Comparison of ENCODE assay signal across 8 cellular contexts in the genomic region with DNA sequence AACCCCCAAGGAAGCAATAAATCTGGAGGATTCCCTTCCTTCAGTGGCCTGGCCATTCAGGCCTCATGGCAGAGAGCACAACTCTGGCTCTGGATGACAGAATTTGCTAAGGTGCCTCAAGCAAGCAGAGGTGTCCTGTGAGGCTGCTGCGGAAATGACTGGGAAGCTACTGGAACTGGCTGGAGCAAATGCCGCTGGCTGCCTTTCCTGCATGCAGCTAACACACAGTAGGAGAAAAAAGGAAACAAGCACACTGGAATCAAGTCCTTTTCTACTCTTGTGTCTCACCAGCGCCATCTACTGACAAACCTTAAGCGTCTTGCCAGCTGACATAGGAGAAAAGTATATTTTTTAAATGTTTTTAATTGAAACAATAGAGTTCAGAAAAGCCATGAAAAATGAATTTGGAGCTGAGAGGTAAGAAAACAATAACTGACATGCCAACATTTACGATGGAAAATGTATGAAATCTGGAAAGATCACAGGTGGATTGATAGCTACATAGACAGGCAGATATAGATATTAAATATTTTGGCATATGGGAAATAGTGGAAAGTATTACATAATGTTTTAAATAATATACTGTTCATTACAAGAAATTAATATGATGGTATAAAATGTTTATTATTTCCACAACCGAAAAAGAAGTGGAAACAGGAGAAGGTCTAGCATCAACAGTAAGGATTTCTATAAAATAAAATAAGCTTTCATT.
DNase-seq lines count a peak whose midpoint lies in the region; ATAC-seq and TF ChIP-seq lines count a peak whose summit lies in the region.

No MANE protein-coding gene starts in this region.

- H3K36me3 Mint-ChIP-seq in mesothelial cell of epicardium, result no peaks in the 10 kb centered on the region

- peak; percentile 76 for ATAC-seq in GM21723 (IDR thresholded peaks at IDR 0.05; ENCODE audit: unreplicated experiment)
- no peak for ATAC-seq in GM21825 (IDR thresholded peaks at IDR 0.05; ENCODE audit: unreplicated experiment)

- DNase-seq in NCI-H2107 treated with DMSO at 0.1 percent for 48 hours (lab: John Stamatoyannopoulos, UW; ENCODE audit: unreplicated experiment), result peak; percentile 4
- no peak for DNase-seq in NCI-H2107 (lab: John Stamatoyannopoulos, UW)
- peak; percentile 71 for DNase-seq in LoVo (ENCODE audit: low spot score)
- peak in 1 of 2 experiments; percentile 38 for DNase-seq in PC-9
- no peak for DNase-seq in coronary artery (ENCODE audit: low spot score)
- DNase-seq in mesothelial cell of epicardium (ENCODE audit: low spot score in 2 of 2, unreplicated experiment in 2 of 2), result peak in 1 of 2 experiments; percentile 48

- no peak overlapping the region for H3K4me2 ChIP-seq in PC-9

- TF ChIP-seq CTCF in PC-9 (conservative IDR thresholded peaks at IDR 0.05), result peak; percentile 80
- TF ChIP-seq CTCF in coronary artery (IDR thresholded peaks at IDR 0.05), result peak; percentile 45
- peak; percentile 79 for TF ChIP-seq CTCF in mesothelial cell of epicardium (IDR thresholded peaks at IDR 0.05; ENCODE audit: unreplicated experiment)

- no peaks in the 10 kb centered on the region for H4K20me1 ChIP-seq in PC-9 (ENCODE audit: insufficient read depth)

- H3K4me1 ChIP-seq in PC-9 (replicated peaks; ENCODE audit: insufficient read depth), result no peaks in the 10 kb centered on the region

- no peaks in the 10 kb centered on the region for H3K9me3 ChIP-seq in PC-9 (ENCODE audit: insufficient read depth, low read depth)

- H2AFZ ChIP-seq in PC-9, result no peak overlapping the region

- H3K27ac ChIP-seq in PC-9 (no peak overlapping the region), coronary artery (no peak overlapping the region)

- POLR2A ChIA-PET in PC-9 (lab: Charles Lee; ENCODE audit: unreplicated experiment), result no interaction called here

- CTCF ChIA-PET in PC-9 (lab: Charles Lee), result interaction anchor here (0.6 to 1.0 kb wide), 2 partner anchors 296 to 305 kb away, joined by 4 to 5 read pairs; no protein-coding TSS in a partner anchor

- peaks cover 25% of the 10 kb centered on the region for H3K4me1 Mint-ChIP-seq in mesothelial cell of epicardium

- H3K4me3 ChIP-seq in PC-9, result no peak overlapping the region
- H3K4me3 ChIP-seq in coronary artery, result no peak overlapping the region

- no peaks in the 10 kb centered on the region for H3F3A ChIP-seq in PC-9 (ENCODE audit: insufficient read depth, low read depth)

- H3K9me3 Mint-ChIP-seq in mesothelial cell of epicardium, result no peaks in the 10 kb centered on the region

- H3K27ac Mint-ChIP-seq in mesothelial cell of epicardium, result no peak overlapping the region

- H3K4me3 Mint-ChIP-seq in mesothelial cell of epicardium, result no peak overlapping the region

- no peaks in the 10 kb centered on the region for H3K27me3 ChIP-seq in PC-9 (ENCODE audit: insufficient read depth, low read depth)

- H3K27me3 Mint-ChIP-seq in mesothelial cell of epicardium (ENCODE audit: low read depth), result no peaks in the 10 kb centered on the region

- intact Hi-C loops in PC-9 (cut with micrococcal nuclease; ENCODE audit: unreplicated experiment), result loop anchor here (1.0 to 5.0 kb wide), 3 partner anchors 258 to 919 kb away; no protein-coding TSS in a partner anchor

- no peaks in the 10 kb centered on the region for H3K36me3 ChIP-seq in PC-9 (ENCODE audit: low read depth)

- no peaks in the 10 kb centered on the region for H3K79me2 ChIP-seq in PC-9 (ENCODE audit: low read depth)

- H3K9me2 ChIP-seq in PC-9 (ENCODE audit: insufficient read depth), result no peaks in the 10 kb centered on the region

- BruUV-seq in PC-9 (replicated peaks; lab: Mats Ljungman, UMichigan), result no TSS peak

Comparison
In these comparisons a context has a peak if more than half of its experiments do, and no peak if none do; other contexts are left out.
1. DNase-seq: peak in NCI-H2107 treated with DMSO at 0.1 percent for 48 hours (single experiment) and LoVo (single experiment); none in NCI-H2107 (single experiment) and coronary artery (single experiment).
2. Peak in every context shown above with its lines, with median percentiles within 50 percentile points of each other: CTCF ChIP-seq.